ENCODE assay signal across 1 cellular context in the genomic region with DNA sequence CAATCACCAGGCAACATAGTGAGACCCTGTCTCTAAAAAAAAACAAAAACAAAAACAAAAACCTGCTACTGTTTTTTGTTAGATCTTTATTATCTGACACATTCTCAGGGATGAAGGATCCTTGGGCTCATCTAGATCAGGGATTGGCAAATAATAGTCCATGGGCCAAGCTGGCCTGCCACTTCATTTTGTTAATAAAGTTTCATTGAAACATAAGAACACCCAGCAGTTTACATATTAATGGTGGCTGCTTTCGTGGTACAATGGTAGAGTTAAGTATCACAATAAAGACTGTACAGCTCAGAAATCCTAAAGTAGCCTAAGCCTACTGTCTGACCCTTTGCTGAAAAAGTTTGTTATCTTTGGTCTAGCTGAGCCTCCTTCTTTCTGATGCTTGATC.
TF ChIP-seq lines count a peak whose summit lies in the region.

No MANE protein-coding gene starts in this region.

TF ChIP-seq in HEK293T, 16 proteins besides CTCF, POLR2A, EP300 and RAD21:
- TF ChIP-seq, protein P1, sequence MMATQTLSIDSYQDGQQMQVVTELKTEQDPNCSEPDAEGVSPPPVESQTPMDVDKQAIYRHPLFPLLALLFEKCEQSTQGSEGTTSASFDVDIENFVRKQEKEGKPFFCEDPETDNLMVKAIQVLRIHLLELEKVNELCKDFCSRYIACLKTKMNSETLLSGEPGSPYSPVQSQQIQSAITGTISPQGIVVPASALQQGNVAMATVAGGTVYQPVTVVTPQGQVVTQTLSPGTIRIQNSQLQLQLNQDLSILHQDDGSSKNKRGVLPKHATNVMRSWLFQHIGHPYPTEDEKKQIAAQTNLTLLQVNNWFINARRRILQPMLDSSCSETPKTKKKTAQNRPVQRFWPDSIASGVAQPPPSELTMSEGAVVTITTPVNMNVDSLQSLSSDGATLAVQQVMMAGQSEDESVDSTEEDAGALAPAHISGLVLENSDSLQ (IDR thresholded peaks at IDR 0.05), result no peak
